ENCODE assay signal across 25 cellular contexts in genomic region chr11:69864930-69865661, GRCh38. TPM values are rescaled to one million over a fixed set of nuclear protein-coding genes. Genes with fewer than 3 reads are reported as not detected.
"Had no signal": no experiment of that assay in that cellular context is flagged by ENCODE, and none has a peak within 500 bp of the region (broad histone marks: within the 10 kb centered on the region; RNA-seq: fewer than 3 reads in every experiment).

No MANE protein-coding gene starts in this region.

- H3K4me3 Mint-ChIP-seq: activated T-helper 1 cell treated with anti-CD3 and anti-CD28 coated beads, Interleukin-12 subunit alpha, Interleukin-12 subunit beta, Interleukin-2, Interleukin-4 antibody, amounts not matched to agents 30 ng/mL and 10 ng/mL and 1 ng/mL, durations not matched to agents 14 hours and 24 hours and 36 hours; natural killer cell treated with Interleukin-12 subunit alpha and Interleukin-12 subunit beta and Interleukin-15 and Interleukin-18, amount 100 ng/mL, for 72 hours; stimulated activated naive B cell treated with anti-CD40 and anti-IgM and Interleukin-4, amounts not matched to agents 10 μg/mL and 1 μg/mL and 100 μg/mL, for 72 hours; T-helper 1 cell treated with Interleukin-12 subunit alpha and Interleukin-12 subunit beta and Interleukin-4 antibody, amounts not matched to agents 30 μg/mL and 1 μg/mL, for 36 hours had no signal

- H3K4me1 Mint-ChIP-seq: stimulated activated naive B cell treated with anti-CD40 and anti-IgM and Interleukin-4, amounts not matched to agents 10 μg/mL and 1 μg/mL and 100 μg/mL, for 72 hours had no signal

- H3K27ac ChIP-seq: adrenal gland, ascending aorta, brain microvascular endothelial cell, colonic mucosa, epithelial cell of prostate, heart left ventricle, parathyroid adenoma, skin epidermis, testis, uterus had no signal

- H3K4me3 ChIP-seq: adrenal gland, ascending aorta, colonic mucosa, heart left ventricle, lung, skin epidermis, testis, uterus had no signal

- H3K27me3 ChIP-seq: ascending aorta, colonic mucosa, testis, uterus had no signal

- H3K4me1 ChIP-seq: adrenal gland, ascending aorta, colonic mucosa, heart left ventricle, parathyroid adenoma, testis, uterus had no signal

- H3K36me3 Mint-ChIP-seq: activated naive CD4-positive, alpha-beta T cell treated with anti-CD3 and anti-CD28 coated beads, Interleukin-2, amount 50 U/mL, for 72 hours; natural killer cell treated with Interleukin-12 subunit alpha and Interleukin-12 subunit beta and Interleukin-15 and Interleukin-18, amount 100 ng/mL, for 72 hours; stimulated activated naive B cell treated with anti-CD40 and anti-IgM and Interleukin-4, amounts not matched to agents 10 μg/mL and 1 μg/mL and 100 μg/mL, for 72 hours had no signal

- H3K36me3 ChIP-seq: adrenal gland, ascending aorta, brain microvascular endothelial cell, colonic mucosa, heart left ventricle, uterus had no signal

- DNase-seq: activated CD4-positive, alpha-beta T cell treated with anti-CD3 and anti-CD28 coated beads for 4 hours; activated CD4-positive, alpha-beta T cell treated with anti-CD3 and anti-CD28 coated beads, Interleukin-2, amount 50 U/mL, for 48 hours; activated CD4-positive, CD25-positive, alpha-beta regulatory T cell; adrenal gland; brain microvascular endothelial cell; central memory CD4-positive, alpha-beta T cell; colonic mucosa; heart left ventricle; midbrain; stimulated activated CD4-positive, alpha-beta T cell treated with anti-CD3 and anti-CD28 coated beads, Interleukin-2, amount 100 ng/mL, for 24 hours; stimulated activated CD8-positive, alpha-beta memory T cell treated with anti-CD3 and anti-CD28 coated beads, Interleukin-4, amount 100 ng/mL, for 48 hours; stimulated activated naive B cell treated with anti-CD40 and anti-IgM and Interleukin-4, amounts not matched to agents 10 μg/mL and 1 μg/mL and 100 μg/mL, for 72 hours; testis; trophoblast cell; uterus had no signal

- H3K9me3 ChIP-seq: adrenal gland, ascending aorta, colonic mucosa, heart left ventricle, testis, uterus had no signal

- ATAC-seq: activated naive CD4-positive, alpha-beta T cell treated with anti-CD3 and anti-CD28 coated beads, Interleukin-2, amount 50 U/mL, for 72 hours; heart left ventricle; stimulated activated naive B cell treated with anti-CD40 and anti-IgM and Interleukin-4, amounts not matched to agents 10 μg/mL and 1 μg/mL and 100 μg/mL, for 72 hours had no signal

- H3K27ac Mint-ChIP-seq: activated naive CD4-positive, alpha-beta T cell treated with anti-CD3 and anti-CD28 coated beads, Interleukin-2, amount 50 U/mL, for 72 hours; activated T-helper 1 cell treated with anti-CD3 and anti-CD28 coated beads, Interleukin-12 subunit alpha, Interleukin-12 subunit beta, Interleukin-2, Interleukin-4 antibody, amounts not matched to agents 30 ng/mL and 10 ng/mL and 1 ng/mL, durations not matched to agents 14 hours and 24 hours and 36 hours; natural killer cell treated with Interleukin-12 subunit alpha and Interleukin-12 subunit beta and Interleukin-15 and Interleukin-18, amount 100 ng/mL, for 72 hours; stimulated activated naive B cell treated with anti-CD40 and anti-IgM and Interleukin-4, amounts not matched to agents 10 μg/mL and 1 μg/mL and 100 μg/mL, for 72 hours; T-helper 1 cell treated with Interleukin-12 subunit alpha and Interleukin-12 subunit beta and Interleukin-4 antibody, amounts not matched to agents 30 μg/mL and 1 μg/mL, for 36 hours had no signal

- H3K9me3 Mint-ChIP-seq: activated naive CD4-positive, alpha-beta T cell treated with anti-CD3 and anti-CD28 coated beads, Interleukin-2, amount 50 U/mL, for 72 hours; activated T-helper 1 cell treated with anti-CD3 and anti-CD28 coated beads, Interleukin-12 subunit alpha, Interleukin-12 subunit beta, Interleukin-2, Interleukin-4 antibody, amounts not matched to agents 30 ng/mL and 10 ng/mL and 1 ng/mL, durations not matched to agents 14 hours and 24 hours and 36 hours; natural killer cell treated with Interleukin-12 subunit alpha and Interleukin-12 subunit beta and Interleukin-15 and Interleukin-18, amount 100 ng/mL, for 72 hours; stimulated activated naive B cell treated with anti-CD40 and anti-IgM and Interleukin-4, amounts not matched to agents 10 μg/mL and 1 μg/mL and 100 μg/mL, for 72 hours; T-helper 1 cell treated with Interleukin-12 subunit alpha and Interleukin-12 subunit beta and Interleukin-4 antibody, amounts not matched to agents 30 μg/mL and 1 μg/mL, for 36 hours had no signal

RNA-seq across cellular contexts. Expression of gene FGF3, which starts 45.9 kb away (rescaled TPM):
- total RNA-seq: activated naive CD4-positive, alpha-beta T cell treated with anti-CD3 and anti-CD28 coated beads, Interleukin-2, amount 50 U/mL, for 72 hours; activated T-helper 1 cell treated with anti-CD3 and anti-CD28 coated beads, Interleukin-12 subunit alpha, Interleukin-12 subunit beta, Interleukin-2, Interleukin-4 antibody, amounts not matched to agents 30 ng/mL and 10 ng/mL and 1 ng/mL, durations not matched to agents 14 hours and 24 hours and 36 hours; adrenal gland; ascending aorta; colonic mucosa; fibroblast of villous mesenchyme; heart left ventricle; lung; natural killer cell treated with Interleukin-12 subunit alpha and Interleukin-12 subunit beta and Interleukin-15 and Interleukin-18, amount 100 ng/mL, for 72 hours; uterus had no signal
